Comparison of ENCODE assay signal across 8 cellular contexts in the genomic region with DNA sequence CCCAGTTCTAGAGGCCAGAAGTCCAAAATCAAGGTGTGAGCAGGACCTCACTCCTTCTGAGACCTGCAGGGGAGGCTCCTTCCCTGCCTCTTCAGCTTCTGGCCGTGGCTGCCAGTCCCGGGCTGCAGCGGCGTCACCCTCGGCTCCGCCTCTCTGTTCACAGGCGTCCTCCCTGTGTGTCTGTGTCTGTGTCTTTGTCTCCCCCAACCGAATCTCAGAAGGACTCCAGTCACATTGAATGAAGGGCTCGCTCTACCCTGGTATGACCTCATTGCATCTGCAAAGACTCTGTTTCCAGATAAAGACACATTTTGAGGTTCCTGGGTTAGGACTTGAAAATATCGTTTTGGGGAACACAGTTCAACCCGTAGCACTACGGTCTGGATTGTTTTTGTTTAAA. TPM values are rescaled to one million over a fixed set of nuclear protein-coding genes. Genes with fewer than 3 reads are reported as not detected.
A peak's percentile ranks its signal among the peaks of the same experiment; 100 is the strongest.
DNase-seq lines count a peak whose midpoint lies in the region; ATAC-seq and TF ChIP-seq lines count a peak whose summit lies in the region.

No MANE protein-coding gene starts in this region.

- H3K4me2 ChIP-seq in trophoblast cell (ENCODE audit: low read length): peak overlapping the region; percentile 7

- 8 to 19% methylated on average over 12 of the region's 12 CpGs for WGBS in gastroesophageal sphincter (ENCODE audit: low coverage in 1 of 2), 2 donors
- no CpG with 5 or more reads among the region's 12 CpGs for WGBS in trophoblast cell (ENCODE audit: extremely low coverage, insufficient coverage, insufficient read length)

- no peak overlapping the region for H3K23ac ChIP-seq in trophoblast cell (ENCODE audit: low read length)

- no peaks in the 10 kb centered on the region for H3K79me1 ChIP-seq in trophoblast cell (ENCODE audit: low read length)

- no peak overlapping the region for H4K91ac ChIP-seq in trophoblast cell (ENCODE audit: low read depth, low read length)

- H3K9ac ChIP-seq in trophoblast cell (ENCODE audit: low read length): no peak overlapping the region

- POLR2A ChIA-PET in HEK293 (lab: Yijun Ruan, JAX): no interaction called here

- no peak overlapping the region for H3K14ac ChIP-seq in trophoblast cell (ENCODE audit: low read length)

- CTCF ChIA-PET in HEK293 (lab: Yijun Ruan, JAX): interaction anchor here (0.6 kb wide), 2 partner anchors 22 to 257 kb away, joined by 3 to 5 read pairs; no protein-coding TSS in a partner anchor

- ATAC-seq in gastroesophageal sphincter (peak; percentile 78), HG03097 (IDR thresholded peaks at IDR 0.05; ENCODE audit: low FRiP score, unreplicated experiment) (no peak), HG02623 (IDR thresholded peaks at IDR 0.05; ENCODE audit: unreplicated experiment) (no peak)

- H3K79me2 ChIP-seq in trophoblast cell (ENCODE audit: control insufficient read depth, insufficient read depth, low read length, poor library complexity): no peaks in the 10 kb centered on the region

- H3K4me3 ChIP-seq in HEK293 (ENCODE audit: low read depth, low read length): no peak overlapping the region
- H3K4me3 ChIP-seq in gastroesophageal sphincter: no peak overlapping the region
- H3K4me3 ChIP-seq in trophoblast cell (ENCODE audit: low read depth, low read length): no peak overlapping the region

- no peak overlapping the region for H4K8ac ChIP-seq in trophoblast cell (ENCODE audit: low read depth, low read length)

- TF ChIP-seq CTCF in HEK293 (tag by site-specific recombination; IDR thresholded peaks at IDR 0.05) (peak; percentile 61; the same call in 1 of the 2 replicates), gastroesophageal sphincter (IDR thresholded peaks at IDR 0.05) (peak in 3 of 4 experiments; percentile 6 to 35 (median 14))

- no peak overlapping the region for H2BK12ac ChIP-seq in trophoblast cell (ENCODE audit: low read length)

- TF ChIP-seq EP300 in gastroesophageal sphincter (IDR thresholded peaks at IDR 0.05): no peak

- H2AK5ac ChIP-seq in trophoblast cell (ENCODE audit: low read length): no peak overlapping the region

- H3K36me3 ChIP-seq in HEK293 (ENCODE audit: control insufficient read depth in 2 of 2, insufficient read depth in 1 of 2, low read length in 2 of 2) (no peaks in the 10 kb centered on the region), gastroesophageal sphincter (no peaks in the 10 kb centered on the region), trophoblast cell (ENCODE audit: control insufficient read depth in 1 of 2, insufficient read depth in 2 of 2, low read length in 2 of 2) (no peaks in the 10 kb centered on the region)

- H2BK120ac ChIP-seq in trophoblast cell (ENCODE audit: insufficient read depth, low read length, poor library complexity): no peak overlapping the region

- no peak overlapping the region for H4K12ac ChIP-seq in trophoblast cell (ENCODE audit: low read depth, low read length)

- peaks cover 49% of the 10 kb centered on the region for H3K27me3 ChIP-seq in gastroesophageal sphincter
- H3K27me3 ChIP-seq in trophoblast cell (ENCODE audit: insufficient read depth, low read length): no peaks in the 10 kb centered on the region

- no peak overlapping the region for H3K18ac ChIP-seq in trophoblast cell (ENCODE audit: low read length)

- H3K9me3 ChIP-seq in HEK293 (ENCODE audit: control insufficient read depth, insufficient read depth, low read depth, low read length) (no peaks in the 10 kb centered on the region), gastroesophageal sphincter (no peaks in the 10 kb centered on the region), trophoblast cell (ENCODE audit: insufficient read depth, low read depth, low read length) (peaks cover 2% of the 10 kb centered on the region)

- H2AFZ ChIP-seq in trophoblast cell (ENCODE audit: insufficient read depth, low read length, poor library complexity): no peak overlapping the region

- no peak overlapping the region for H3K4ac ChIP-seq in trophoblast cell (ENCODE audit: low read depth, low read length)

- DNase-seq in CMK (ENCODE audit: low read depth): peak; percentile 4
- peak; percentile 72 for DNase-seq in NCI-H774 (lab: John Stamatoyannopoulos, UW)
- peak; percentile 70 for DNase-seq in activated CD8-positive, alpha-beta memory T cell treated with anti-CD3 and anti-CD28 coated beads, Interleukin-2, amount 50 U/mL, for 48 hours
- peak; percentile 27 to 56 for DNase-seq in trophoblast cell

- H3K27ac ChIP-seq in HEK293 (ENCODE audit: extremely low read depth, low read depth, low read length) (no peak overlapping the region), gastroesophageal sphincter (no peak overlapping the region), trophoblast cell (ENCODE audit: low read depth, low read length) (no peak overlapping the region)

- H3K4me1 ChIP-seq in HEK293 (ENCODE audit: control insufficient read depth, insufficient read depth, low read length) (no peaks in the 10 kb centered on the region), gastroesophageal sphincter (no peaks in the 10 kb centered on the region), trophoblast cell (ENCODE audit: control insufficient read depth in 1 of 2, insufficient read depth in 2 of 2, low read length in 2 of 2) (no peaks in the 10 kb centered on the region)

- no peak overlapping the region for H2BK5ac ChIP-seq in trophoblast cell (ENCODE audit: low read depth, low read length, poor library complexity)

- TF ChIP-seq POLR2A in gastroesophageal sphincter (IDR thresholded peaks at IDR 0.05): no peak

TF ChIP-seq in HEK293, 187 proteins besides CTCF, POLR2A, EP300 and RAD21 (continues in another document):
- TF ChIP-seq ZNF274 (IDR thresholded peaks at IDR 0.05; ENCODE audit: low read length): no peak
- TF ChIP-seq ZNF274 (tag by site-specific recombination; IDR thresholded peaks at IDR 0.05; ENCODE audit: borderline replicate concordance): no peak
- TF ChIP-seq ZNF561 (tag by site-specific recombination; IDR thresholded peaks at IDR 0.05; ENCODE audit: borderline replicate concordance): peak; percentile 58; the same call in 1 of the 2 replicates
- TF ChIP-seq, protein P1, sequence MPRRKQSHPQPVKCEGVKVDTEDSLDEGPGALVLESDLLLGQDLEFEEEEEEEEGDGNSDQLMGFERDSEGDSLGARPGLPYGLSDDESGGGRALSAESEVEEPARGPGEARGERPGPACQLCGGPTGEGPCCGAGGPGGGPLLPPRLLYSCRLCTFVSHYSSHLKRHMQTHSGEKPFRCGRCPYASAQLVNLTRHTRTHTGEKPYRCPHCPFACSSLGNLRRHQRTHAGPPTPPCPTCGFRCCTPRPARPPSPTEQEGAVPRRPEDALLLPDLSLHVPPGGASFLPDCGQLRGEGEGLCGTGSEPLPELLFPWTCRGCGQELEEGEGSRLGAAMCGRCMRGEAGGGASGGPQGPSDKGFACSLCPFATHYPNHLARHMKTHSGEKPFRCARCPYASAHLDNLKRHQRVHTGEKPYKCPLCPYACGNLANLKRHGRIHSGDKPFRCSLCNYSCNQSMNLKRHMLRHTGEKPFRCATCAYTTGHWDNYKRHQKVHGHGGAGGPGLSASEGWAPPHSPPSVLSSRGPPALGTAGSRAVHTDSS (tag by site-specific recombination; IDR thresholded peaks at IDR 0.05): no peak
- no peak for TF ChIP-seq ZNF112 (tag by site-specific recombination; IDR thresholded peaks at IDR 0.05)
- TF ChIP-seq, protein P2, sequence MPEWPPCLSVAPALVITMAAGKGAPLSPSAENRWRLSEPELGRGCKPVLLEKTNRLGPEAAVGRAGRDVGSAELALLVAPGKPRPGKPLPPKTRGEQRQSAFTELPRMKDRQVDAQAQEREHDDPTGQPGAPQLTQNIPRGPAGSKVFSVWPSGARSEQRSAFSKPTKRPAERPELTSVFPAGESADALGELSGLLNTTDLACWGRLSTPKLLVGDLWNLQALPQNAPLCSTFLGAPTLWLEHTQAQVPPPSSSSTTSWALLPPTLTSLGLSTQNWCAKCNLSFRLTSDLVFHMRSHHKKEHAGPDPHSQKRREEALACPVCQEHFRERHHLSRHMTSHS (tag by site-specific recombination; IDR thresholded peaks at IDR 0.05): no peak
- TF ChIP-seq ZNF560 (tag by site-specific recombination; IDR thresholded peaks at IDR 0.05; ENCODE audit: borderline replicate concordance): no peak
- TF ChIP-seq ZNF623 (tag by site-specific recombination; IDR thresholded peaks at IDR 0.05): no peak
- TF ChIP-seq, protein P3, sequence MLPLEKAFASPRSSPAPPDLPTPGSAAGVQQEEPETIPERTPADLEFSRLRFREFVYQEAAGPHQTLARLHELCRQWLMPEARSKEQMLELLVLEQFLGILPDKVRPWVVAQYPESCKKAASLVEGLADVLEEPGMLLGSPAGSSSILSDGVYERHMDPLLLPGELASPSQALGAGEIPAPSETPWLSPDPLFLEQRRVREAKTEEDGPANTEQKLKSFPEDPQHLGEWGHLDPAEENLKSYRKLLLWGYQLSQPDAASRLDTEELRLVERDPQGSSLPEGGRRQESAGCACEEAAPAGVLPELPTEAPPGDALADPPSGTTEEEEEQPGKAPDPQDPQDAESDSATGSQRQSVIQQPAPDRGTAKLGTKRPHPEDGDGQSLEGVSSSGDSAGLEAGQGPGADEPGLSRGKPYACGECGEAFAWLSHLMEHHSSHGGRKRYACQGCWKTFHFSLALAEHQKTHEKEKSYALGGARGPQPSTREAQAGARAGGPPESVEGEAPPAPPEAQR (tag by site-specific recombination; IDR thresholded peaks at IDR 0.05): no peak

RNA-seq across cellular contexts. Expression of gene GALNT11, which starts 33.1 kb away (rescaled TPM):
- total RNA-seq in gastroesophageal sphincter: 10 to 100 TPM; 46.8 to 60.2 (median 51.8) TPM
- 28.7 and 30.6 TPM in 2 replicates for polyA plus RNA-seq in trophoblast cell (2013)

RNA-seq across cellular contexts. Expression of gene GALNTL5, which starts 36.1 kb away (rescaled TPM):
- not detected for total RNA-seq in gastroesophageal sphincter
- not detected in 2 replicates for polyA plus RNA-seq in trophoblast cell (2013)

Comparison
In these comparisons a context has a peak if more than half of its experiments do, and no peak if none do; other contexts are left out.
1. DNase-seq: peak in every context shown above with its lines; median percentile 72 in NCI-H774; 70 in activated CD8-positive, alpha-beta memory T cell treated with anti-CD3 and anti-CD28 coated beads, Interleukin-2, amount 50 U/mL, for 48 hours; 42 in trophoblast cell; 4 in CMK.